Comparison of ENCODE assay signal across 9 cellular contexts in genomic region chr16:86575754-86576557, GRCh38. TPM values are rescaled to one million over a fixed set of nuclear protein-coding genes. Genes with fewer than 3 reads are reported as not detected.
DNase-seq lines count a peak whose midpoint lies in the region; ATAC-seq and TF ChIP-seq lines count a peak whose summit lies in the region.
"Had no signal": no experiment of that assay in that cellular context is flagged by ENCODE, and none has a peak within 500 bp of the region (broad histone marks: within the 10 kb centered on the region; RNA-seq: fewer than 3 reads in every experiment).

No MANE protein-coding gene starts in this region.

- intact Hi-C loops in Right ventricle myocardium superior (cut with DNase I): loop anchor here (10.0 kb wide), 2 partner anchors 189 to 259 kb away; no protein-coding TSS in a partner anchor

- peak overlapping the region; percentile 100 for H3K27ac Mint-ChIP-seq in osteocyte (ENCODE audit: unreplicated experiment)

- peaks cover 92% of the 10 kb centered on the region for H3K4me1 Mint-ChIP-seq in osteocyte (ENCODE audit: unreplicated experiment)

- no peaks in the 10 kb centered on the region for H3K27me3 Mint-ChIP-seq in osteocyte (ENCODE audit: unreplicated experiment)

- no peaks in the 10 kb centered on the region for H3K9me3 Mint-ChIP-seq in osteocyte (ENCODE audit: unreplicated experiment)

- H3K36me3 Mint-ChIP-seq in osteocyte (ENCODE audit: unreplicated experiment): peaks cover 32% of the 10 kb centered on the region

- peak; percentile 92 for TF ChIP-seq CTCF in osteocyte (IDR thresholded peaks at IDR 0.05)

- DNase-seq in NCI-H2081 (lab: John Stamatoyannopoulos, UW): peak; percentile 5 to 17
- no peak for DNase-seq in NCI-H2081 treated with DMSO at 0.1 percent for 48 hours (lab: John Stamatoyannopoulos, UW)
- DNase-seq in NCI-H774 (lab: John Stamatoyannopoulos, UW): peak; percentile 14
- DNase-seq in activated naive CD4-positive, alpha-beta T cell treated with anti-CD3 and anti-CD28 coated beads, Interleukin-2, amount 50 U/mL, for 16 hours: peak; percentile 48
- DNase-seq in Right ventricle myocardium superior: peak; percentile 91
- peak; percentile 96 for DNase-seq in osteocyte (ENCODE audit: extremely low spot score, unreplicated experiment)
- DNase-seq: DND-41 had no signal

- peak overlapping the region; percentile 98 for H3K4me3 Mint-ChIP-seq in osteocyte (ENCODE audit: unreplicated experiment)

- ATAC-seq in Right ventricle myocardium superior (ENCODE audit: poor library complexity) (peak; percentile 91), GM21367 (IDR thresholded peaks at IDR 0.05; ENCODE audit: unreplicated experiment) (no peak), HG03521 (IDR thresholded peaks at IDR 0.05; ENCODE audit: unreplicated experiment) (no peak)

RNA-seq across cellular contexts. Expression of gene FOXL1, which starts 2.4 kb away (rescaled TPM):
- total RNA-seq in Right ventricle myocardium superior (0.75 TPM), osteocyte (6.4 and 9.3 TPM in 2 replicates)

RNA-seq across cellular contexts. Expression of gene FOXC2, which starts 9.3 kb away (rescaled TPM):
- total RNA-seq in Right ventricle myocardium superior: 1.4 TPM
- 91.8 and 93.4 TPM in 2 replicates for total RNA-seq in osteocyte

RNA-seq across cellular contexts. Expression of gene MTHFSD, which starts 20.9 kb away (rescaled TPM):
- 9.6 TPM for total RNA-seq in Right ventricle myocardium superior
- 12.1 and 14.1 TPM in 2 replicates for total RNA-seq in osteocyte

Comparison
In these comparisons a context has a peak if more than half of its experiments do, and no peak if none do; other contexts are left out.
1. RNA of gene FOXC2, which starts 9.3 kb away (total RNA-seq): 91.8 to 93.4 TPM in osteocyte; 1.4 TPM in Right ventricle myocardium superior (single experiment); every median in the first group is over 10 times any median in the second.